ENCODE assay signal across 1 cellular context in the genomic region with DNA sequence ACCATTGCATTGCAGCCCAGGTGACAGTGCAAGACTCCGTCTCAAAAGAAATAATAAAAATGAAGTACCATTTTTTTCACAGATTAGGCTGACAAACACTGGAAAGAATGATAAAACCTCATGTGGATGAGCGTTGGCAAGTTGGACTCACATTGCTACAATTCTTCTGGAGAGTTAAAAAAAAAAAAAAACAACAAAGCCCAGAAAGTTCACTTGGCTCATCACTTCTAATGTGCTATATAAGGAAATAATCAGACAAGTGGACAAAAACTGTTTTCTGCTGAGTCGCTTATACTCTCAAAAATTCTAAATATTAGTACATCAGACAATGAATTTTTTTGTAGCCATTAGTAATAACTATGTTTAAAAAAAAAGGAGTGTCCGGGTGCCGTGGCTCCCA.
TF ChIP-seq lines count a peak whose summit lies in the region.

No MANE protein-coding gene starts in this region.

TF ChIP-seq in IMR-90, 13 proteins besides CTCF, POLR2A, EP300 and RAD21:
- TF ChIP-seq USF2 (IDR thresholded peaks at IDR 0.05; ENCODE audit: low read depth, low read length) (no peak), NFE2L2 (IDR thresholded peaks at IDR 0.05; ENCODE audit: low read depth, low read length) (0 out of 2 replicates have a peak, but pooled peaks have one; percentile 48), MAFK (IDR thresholded peaks at IDR 0.05; ENCODE audit: low read depth, low read length) (peak; percentile 78)
